In genomic region chr5:57839447-57839846, GRCh38 we compare ENCODE assay signal across 14 cellular contexts.
A peak's percentile ranks its signal among the peaks of the same experiment; 100 is the strongest.
DNase-seq lines count a peak whose midpoint lies in the region; ATAC-seq and TF ChIP-seq lines count a peak whose summit lies in the region.
"Had no signal": no experiment of that assay in that cellular context is flagged by ENCODE, and none has a peak within 500 bp of the region (broad histone marks: within the 10 kb centered on the region; RNA-seq: fewer than 3 reads in every experiment).

No MANE protein-coding gene starts in this region.

- TF ChIP-seq CTCF in HFFc6 (IDR thresholded peaks at IDR 0.05), result no peak
- TF ChIP-seq CTCF in foreskin keratinocyte (conservative IDR thresholded peaks at IDR 0.05), result no peak
- no peak for TF ChIP-seq CTCF in progenitor cell of endocrine pancreas (IDR thresholded peaks at IDR 0.05; ENCODE audit: unreplicated experiment)
- no peak for TF ChIP-seq CTCF in smooth muscle cell (IDR thresholded peaks at IDR 0.05; ENCODE audit: borderline replicate concordance, insufficient read depth, poor library complexity, severe bottlenecking)

- H3K36me3 Mint-ChIP-seq in HFFc6 (ENCODE audit: low read depth), result peaks cover 25% of the 10 kb centered on the region
- H3K36me3 Mint-ChIP-seq in progenitor cell of endocrine pancreas (ENCODE audit: insufficient read depth), result no peaks in the 10 kb centered on the region

- H3K79me2 ChIP-seq in smooth muscle cell (ENCODE audit: low read depth), result no peaks in the 10 kb centered on the region

- H3K27me3 Mint-ChIP-seq in HFFc6 (ENCODE audit: insufficient read depth) (0 out of 2 replicates have a peak, but pooled peaks cover 1% of the 10 kb centered on the region), progenitor cell of endocrine pancreas (no peaks in the 10 kb centered on the region)

- H3K36me3 ChIP-seq in SJSA1 (no peaks in the 10 kb centered on the region; the same call in 1 of the 2 replicates), smooth muscle cell (ENCODE audit: low read depth) (no peaks in the 10 kb centered on the region)

- H3K9me3 Mint-ChIP-seq in HFFc6 (0 out of 2 replicates have a peak, but pooled peaks cover 4% of the 10 kb centered on the region), progenitor cell of endocrine pancreas (ENCODE audit: low read depth) (peaks cover 4% of the 10 kb centered on the region)

- no peak overlapping the region for H2AFZ ChIP-seq in smooth muscle cell (ENCODE audit: low read depth)

- H3K4me2 ChIP-seq in smooth muscle cell, result no peak overlapping the region

- no peak overlapping the region for H3K9ac ChIP-seq in smooth muscle cell (ENCODE audit: low read depth)

- ATAC-seq in foreskin keratinocyte, result no peak

- peaks cover 4% of the 10 kb centered on the region; the same call in 1 of the 2 replicates for H3K9me3 ChIP-seq in SJSA1 (replicated peaks)
- no peaks in the 10 kb centered on the region for H3K9me3 ChIP-seq in smooth muscle cell (replicated peaks; ENCODE audit: low read depth)

- no peaks in the 10 kb centered on the region for H3F3A ChIP-seq in smooth muscle cell (ENCODE audit: low read depth)

- H3K27ac Mint-ChIP-seq in HFFc6, result peak overlapping the region; percentile 18; the same call in 1 of the 2 replicates
- peak overlapping the region; percentile 1 for H3K27ac Mint-ChIP-seq in progenitor cell of endocrine pancreas

- peaks cover 88% of the 10 kb centered on the region for H3K4me1 Mint-ChIP-seq in HFFc6 (ENCODE audit: low read depth)
- H3K4me1 Mint-ChIP-seq in progenitor cell of endocrine pancreas (ENCODE audit: low read depth), result peaks cover 28% of the 10 kb centered on the region

- no peak overlapping the region for H3K4me3 Mint-ChIP-seq in HFFc6
- no peak overlapping the region for H3K4me3 Mint-ChIP-seq in progenitor cell of endocrine pancreas (ENCODE audit: low read depth)

- 96% methylated on average over 1 of the region's 1 CpG for WGBS in smooth muscle cell (ENCODE audit: low lambda C conversion rate)

- peak overlapping the region; percentile 99 for H3K27ac ChIP-seq in SJSA1
- peak overlapping the region; percentile 76 for H3K27ac ChIP-seq in foreskin keratinocyte
- no peak overlapping the region for H3K27ac ChIP-seq in smooth muscle cell (ENCODE audit: low read depth)

- peaks cover 87% of the 10 kb centered on the region for H3K4me1 ChIP-seq in SJSA1 (replicated peaks)
- H3K4me1 ChIP-seq in foreskin keratinocyte, result peaks cover 70% of the 10 kb centered on the region
- H3K4me1 ChIP-seq in smooth muscle cell (ENCODE audit: low read depth), result peaks cover 21% of the 10 kb centered on the region

- H3K27me3 ChIP-seq in SJSA1 (replicated peaks) (no peaks in the 10 kb centered on the region), foreskin keratinocyte (no peaks in the 10 kb centered on the region), smooth muscle cell (ENCODE audit: low read depth) (no peaks in the 10 kb centered on the region)

- H4K20me1 ChIP-seq in smooth muscle cell (ENCODE audit: low read depth), result no peaks in the 10 kb centered on the region

- H3K4me3 ChIP-seq in SJSA1 (no peak overlapping the region), smooth muscle cell (no peak overlapping the region)

- DNase-seq in HFFc6, result no peak
- no peak for DNase-seq in SJSA1 (ENCODE audit: low read depth in 1 of 2, low spot score in 2 of 2)
- no peak for DNase-seq in foreskin keratinocyte
- DNase-seq in progenitor cell of endocrine pancreas (ENCODE audit: low spot score, unreplicated experiment), result no peak
- no peak for DNase-seq in smooth muscle cell (lab: John Stamatoyannopoulos, UW; ENCODE audit: unreplicated experiment)
- no peak for DNase-seq in HuH-7.5 (ENCODE audit: low spot score)
- DNase-seq in cerebellar nuclear complex (lab: John Stamatoyannopoulos, UW), result no peak
- DNase-seq: C1 segment of cervical spinal cord, COR-L47, Kasumi-1, NCI-H1436 treated with DMSO at 0.1 percent for 48 hours, NCI-H2107, NCI-H345, NCI-H526 treated with DMSO at 0.1 percent for 48 hours had no signal
